Comparison of ENCODE assay signal across 9 cellular contexts in the genomic region with DNA sequence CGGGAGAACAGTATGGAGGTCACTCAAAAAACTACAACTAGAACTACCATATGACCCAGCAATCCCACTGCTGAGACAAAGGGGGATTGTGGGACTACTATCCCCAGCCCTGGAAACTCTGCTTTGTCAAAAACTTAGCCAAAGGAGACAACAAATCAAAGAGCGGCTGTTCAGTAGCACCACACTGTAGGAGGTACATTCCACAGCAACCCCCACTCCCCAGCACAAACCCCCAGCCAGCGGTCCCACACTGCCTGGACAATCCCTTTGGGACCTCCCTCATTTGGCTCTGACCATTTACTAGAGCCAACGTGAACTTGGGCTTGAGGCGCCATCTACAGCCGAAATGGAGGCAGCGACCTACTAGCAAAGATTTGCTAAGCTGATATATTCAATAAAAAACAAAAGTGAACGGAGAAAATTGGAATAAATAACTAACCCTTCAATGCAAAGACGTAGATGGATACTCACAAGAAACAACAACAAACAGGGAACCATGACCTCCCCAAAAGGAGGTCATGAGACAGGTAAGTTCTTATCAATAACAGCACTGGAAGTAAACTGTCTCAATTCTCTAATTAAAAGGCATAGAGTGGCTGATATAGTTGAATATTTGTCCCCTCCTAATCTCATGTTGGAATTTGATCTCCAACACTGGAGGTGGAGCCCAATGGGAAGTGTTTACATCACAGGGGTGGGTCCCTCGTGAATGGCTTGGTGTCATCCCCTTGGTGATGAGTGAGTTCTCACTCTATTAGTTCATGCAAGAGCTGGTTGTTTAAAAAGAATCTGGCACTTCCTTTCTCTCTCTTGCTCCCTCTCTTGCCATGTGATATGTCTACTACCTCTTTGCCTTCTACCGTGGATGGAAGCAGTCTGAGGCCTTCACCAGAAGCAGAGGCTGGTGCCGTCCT.
DNase-seq lines count a peak whose midpoint lies in the region; ATAC-seq, FAIRE-seq and TF ChIP-seq lines count a peak whose summit lies in the region.
"Had no signal": no experiment of that assay in that cellular context is flagged by ENCODE, and none has a peak within 500 bp of the region (broad histone marks: within the 10 kb centered on the region; RNA-seq: fewer than 3 reads in every experiment).

No MANE protein-coding gene starts in this region.

- no peak overlapping the region for H3K4me3 Mint-ChIP-seq in progenitor cell of endocrine pancreas (ENCODE audit: low read depth)

- peaks cover 2% of the 10 kb centered on the region for H3K4me1 Mint-ChIP-seq in progenitor cell of endocrine pancreas (ENCODE audit: low read depth)

- peak overlapping the region; percentile 9 for H3K27ac Mint-ChIP-seq in progenitor cell of endocrine pancreas

- peaks cover 5% of the 10 kb centered on the region for H3F3A ChIP-seq in SK-N-SH (replicated peaks; ENCODE audit: insufficient read depth)

- H3K79me2 ChIP-seq in SK-N-SH (ENCODE audit: insufficient read depth) = no peaks in the 10 kb centered on the region

- peak; percentile 94 for FAIRE-seq in A204.1 (lab: Jason Lieb, UNC)

- H3K9me3 ChIP-seq in SK-N-SH = no peaks in the 10 kb centered on the region
- H3K9me3 ChIP-seq: ovary had no signal

- no peak overlapping the region for H3K9ac ChIP-seq in SK-N-SH

- H3K27ac ChIP-seq in SK-N-SH (ENCODE audit: low read depth in 2 of 2, low read length in 1 of 2) = no peak overlapping the region
- H3K27ac ChIP-seq: ovary had no signal

- TF ChIP-seq EP300 in SK-N-SH (IDR thresholded peaks at IDR 0.05; ENCODE audit: borderline replicate concordance in 1 of 2, low read depth in 1 of 2, low read length in 1 of 2) = no peak

- 28% methylated on average over 11 of the region's 12 CpGs for WGBS in SK-N-SH (ENCODE audit: low lambda C conversion rate)

- H3K9me2 ChIP-seq in SK-N-SH = no peaks in the 10 kb centered on the region

- 0 out of 2 replicates have a peak overlapping the region, but pooled peaks have one; percentile 32 for H3K4me2 ChIP-seq in SK-N-SH

- DNase-seq in ELF-1 (ENCODE audit: low read depth, low spot score) (peak; percentile 73), LNCaP clone FGC (ENCODE audit: low read depth) (peak; percentile 52), SK-N-SH (peak; percentile 65), fibroblast of pulmonary artery (ENCODE audit: low read depth) (peak; percentile 80), progenitor cell of endocrine pancreas (ENCODE audit: low spot score, unreplicated experiment) (peak; percentile 33)

- H3K36me3 ChIP-seq in SK-N-SH (replicated peaks in 1 of 2; ENCODE audit: control insufficient read depth in 1 of 2, insufficient read depth in 2 of 2, low read length in 1 of 2) = peaks cover 0 to 4% of the 10 kb centered on the region in 2 experiments
- H3K36me3 ChIP-seq: ovary had no signal

- no peaks in the 10 kb centered on the region for H3K9me3 Mint-ChIP-seq in progenitor cell of endocrine pancreas (ENCODE audit: low read depth)

- CTCF ChIA-PET in SK-N-SH (lab: Yijun Ruan, JAX) = interaction anchor here (0.6 to 3.0 kb wide), 28 partner anchors 8 to 595 kb away, joined by 3 to 18 read pairs (median 4); no protein-coding TSS in a partner anchor

- peaks cover 0 to 3% of the 10 kb centered on the region in 2 experiments; a peak in 1 of 4 replicates for H3K4me1 ChIP-seq in SK-N-SH (ENCODE audit: control insufficient read depth in 1 of 2, insufficient read depth in 2 of 2, low read depth in 1 of 2, low read length in 1 of 2)

- H3K27me3 Mint-ChIP-seq in progenitor cell of endocrine pancreas = no peaks in the 10 kb centered on the region

- peaks cover 2% of the 10 kb centered on the region for H3K36me3 Mint-ChIP-seq in progenitor cell of endocrine pancreas (ENCODE audit: insufficient read depth)

- no peak for ATAC-seq in GM19395 (IDR thresholded peaks at IDR 0.05; ENCODE audit: unreplicated experiment)
- no peak for ATAC-seq in HG03442 (IDR thresholded peaks at IDR 0.05; ENCODE audit: unreplicated experiment)

- TF ChIP-seq RAD21 in SK-N-SH (IDR thresholded peaks at IDR 0.05; ENCODE audit: low read length) = peak; percentile 89

- no peaks in the 10 kb centered on the region for H3K27me3 ChIP-seq in SK-N-SH (ENCODE audit: insufficient read depth)
- H3K27me3 ChIP-seq: ovary had no signal

- peak overlapping the region; percentile 63; the same call in 1 of the 2 replicates for H2AFZ ChIP-seq in SK-N-SH (ENCODE audit: low read depth)

- POLR2A ChIA-PET in SK-N-SH (lab: Yijun Ruan, JAX) = no interaction called here

- H3K4me3 ChIP-seq in LNCaP clone FGC (ENCODE audit: low read depth, low read length) (no peak overlapping the region), SK-N-SH (ENCODE audit: low read depth in 2 of 2, low read length in 1 of 2) (no peak overlapping the region; a peak in 1 of 4 replicates), fibroblast of pulmonary artery (replicated peaks; ENCODE audit: low read depth, low read length) (no peak overlapping the region)
- H3K4me3 ChIP-seq: ovary had no signal

- TF ChIP-seq CTCF in LNCaP clone FGC (IDR thresholded peaks at IDR 0.05; ENCODE audit: control insufficient read depth, extremely low read depth, insufficient read depth) = peak; percentile 93
- peak; percentile 89 for TF ChIP-seq CTCF in SK-N-SH (IDR thresholded peaks at IDR 0.05)
- peak; percentile 89 for TF ChIP-seq CTCF in fibroblast of pulmonary artery (IDR thresholded peaks at IDR 0.05; ENCODE audit: low read length, missing control alignments)
- TF ChIP-seq CTCF in progenitor cell of endocrine pancreas (IDR thresholded peaks at IDR 0.05; ENCODE audit: unreplicated experiment) = peak; percentile 75

- H4K20me1 ChIP-seq in SK-N-SH (ENCODE audit: insufficient read depth) = no peaks in the 10 kb centered on the region

TF ChIP-seq in SK-N-SH, 30 proteins besides CTCF, POLR2A, EP300 and RAD21:
- TF ChIP-seq GATA2 (CRISPR knock-in tag; IDR thresholded peaks at IDR 0.05) (peak; percentile 48; the same call in 1 of the 2 replicates), SMC3 (IDR thresholded peaks at IDR 0.05; ENCODE audit: low read depth, low read length) (peak; percentile 69), NFIC (IDR thresholded peaks at IDR 0.05; ENCODE audit: borderline replicate concordance) (0 out of 2 replicates have a peak, but pooled peaks have one; percentile 12), USF1 (IDR thresholded peaks at IDR 0.05; ENCODE audit: borderline replicate concordance, low read depth) (no peak)
